Comparison of ENCODE assay signal across 21 cellular contexts in the genomic region with DNA sequence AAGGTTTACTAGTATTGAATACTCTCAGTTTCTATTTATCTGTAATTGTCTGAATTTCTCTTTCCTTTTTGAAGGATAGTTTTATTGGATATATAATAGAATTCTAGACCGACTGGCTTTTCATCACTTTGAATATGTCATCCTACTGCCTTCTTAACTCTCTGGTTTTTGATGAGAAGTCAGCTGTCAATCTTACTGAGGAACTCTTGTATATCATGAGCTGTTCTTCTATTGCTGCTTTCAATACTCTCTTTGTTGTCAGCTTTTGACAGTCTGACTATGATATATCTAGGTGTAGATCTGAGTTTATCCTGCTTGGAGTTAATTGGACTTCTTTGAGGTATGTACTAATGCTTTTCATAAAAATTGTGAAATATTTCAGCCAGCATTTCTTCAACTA.
DNase-seq lines count a peak whose midpoint lies in the region; ATAC-seq, FAIRE-seq and TF ChIP-seq lines count a peak whose summit lies in the region.
"Had no signal": no experiment of that assay in that cellular context is flagged by ENCODE, and none has a peak within 500 bp of the region (broad histone marks: within the 10 kb centered on the region; RNA-seq: fewer than 3 reads in every experiment).

No MANE protein-coding gene starts in this region.

- no peak overlapping the region for H3K4me3 ChIP-seq in HepG2 (replicated peaks in 1 of 3; ENCODE audit: insufficient read depth in 1 of 3, low read depth in 2 of 3, low read length in 3 of 3)
- H3K4me3 ChIP-seq in right lobe of liver = no peak overlapping the region
- H3K4me3 ChIP-seq in GM12878 = no peak overlapping the region
- H3K4me3 ChIP-seq: A549; BLaER1 treated with 17β-estradiol and CSF1 and Interleukin-3, amounts not matched to agents 10 nM and 100 nM had no signal

- TF ChIP-seq POLR2A in HepG2 (IDR thresholded peaks at IDR 0.05; ENCODE audit: insufficient read depth in 1 of 2, low read depth in 2 of 2, low read length in 2 of 2) (no peak), right lobe of liver (IDR thresholded peaks at IDR 0.05) (no peak), GM12878 (IDR thresholded peaks at IDR 0.05; ENCODE audit: low read depth, low read length) (no peak)

- RAD21 ChIA-PET in GM12878 (lab: Charles Lee; ENCODE audit: unreplicated experiment) = no interaction called here

- TF ChIP-seq CTCF in HepG2 (CRISPR knock-in tag; IDR thresholded peaks at IDR 0.05) (no peak), right lobe of liver (IDR thresholded peaks at IDR 0.05) (no peak), GM12878 (IDR thresholded peaks at IDR 0.05 in 2 of 3, conservative IDR thresholded peaks at IDR 0.05 in 1 of 3; ENCODE audit: control insufficient read depth in 2 of 3, extremely low read depth in 1 of 3, insufficient read depth in 1 of 3, low read depth in 3 of 3, low read length in 3 of 3) (no peak)

- H3K9ac ChIP-seq in HepG2 (ENCODE audit: insufficient read depth, low read depth, low read length) (no peak overlapping the region), GM12878 (ENCODE audit: control insufficient read depth, insufficient read depth, low read length) (no peak overlapping the region)
- H3K9ac ChIP-seq: BLaER1 treated with 17β-estradiol and CSF1 and Interleukin-3, amounts not matched to agents 10 nM and 100 nM had no signal

- BruUV-seq in HepG2 (replicated peaks; lab: Mats Ljungman, UMichigan) (no TSS peak), GM12878 (replicated peaks; lab: Mats Ljungman, UMichigan) (no TSS peak)

- in situ Hi-C loops in HepG2 (cut with HindIII; ENCODE audit: extremely low pct_ligation_motif_present, low pct_unique_long_range_greater_than_20kb) (no loop called here), GM12878 (cut with MboI) (loop anchor here (25.0 kb wide), 1 partner anchor 931 kb away; no protein-coding TSS in a partner anchor)

- H3K4me3 Mint-ChIP-seq in central memory CD8-positive, alpha-beta T cell = no peak overlapping the region
- H3K4me3 Mint-ChIP-seq: B cell; CD4-positive, alpha-beta T cell; CD8-positive, alpha-beta T cell had no signal

- intact Hi-C loops in HepG2 (cut with micrococcal nuclease; ENCODE audit: unreplicated experiment) = no loop called here
- intact Hi-C loops in right lobe of liver (cut with DNase I) = no loop called here
- intact Hi-C loops in GM12878 (cut with micrococcal nuclease; ENCODE audit: unreplicated experiment) = no loop called here

- no peak for DNase-seq in HepG2 (ENCODE audit: low spot score)
- no peak for DNase-seq in right lobe of liver
- DNase-seq in GM12878 (ENCODE audit: low read depth, low spot score) = no peak
- DNase-seq in central memory CD8-positive, alpha-beta T cell (ENCODE audit: low spot score in 2 of 2) = no peak
- no peak for DNase-seq in frontal cortex (ENCODE audit: low spot score in 2 of 2)
- DNase-seq: AML-193; Caco-2; Calu3; CD4-positive, alpha-beta T cell; CD8-positive, alpha-beta T cell; DMS79 treated with DMSO at 0.1 percent for 48 hours; GDM1 had no signal

- no peak overlapping the region for H3K4me2 ChIP-seq in HepG2 (ENCODE audit: low read depth, low read length)
- no peak overlapping the region for H3K4me2 ChIP-seq in GM12878 (ENCODE audit: control insufficient read depth, insufficient read depth)
- H3K4me2 ChIP-seq: A549; BLaER1 treated with 17β-estradiol and CSF1 and Interleukin-3, amounts not matched to agents 10 nM and 100 nM had no signal

- H3K79me2 ChIP-seq in HepG2 (ENCODE audit: insufficient read depth, low read length) = no peaks in the 10 kb centered on the region
- no peaks in the 10 kb centered on the region for H3K79me2 ChIP-seq in GM12878 (ENCODE audit: control insufficient read depth, insufficient read depth, low read length)

- TF ChIP-seq RAD21 in HepG2 (CRISPR knock-in tag; IDR thresholded peaks at IDR 0.05) (no peak), GM12878 (IDR thresholded peaks at IDR 0.05; ENCODE audit: insufficient read depth, low read depth, low read length) (no peak)

- no peaks in the 10 kb centered on the region for H4K20me1 ChIP-seq in HepG2 (ENCODE audit: insufficient read depth, low read length)
- H4K20me1 ChIP-seq in GM12878 (ENCODE audit: control insufficient read depth, insufficient read depth) = no peaks in the 10 kb centered on the region
- H4K20me1 ChIP-seq: BLaER1 treated with 17β-estradiol and CSF1 and Interleukin-3, amounts not matched to agents 10 nM and 100 nM had no signal

- SMC1A ChIA-PET in GM12878 (lab: Charles Lee; ENCODE audit: uncharacterized antibody, unreplicated experiment) = interaction anchor here (1.0 to 2.3 kb wide), 4 partner anchors 11 to 39 kb away, joined by 4 to 9 read pairs (median 7); no protein-coding TSS in a partner anchor

- no peak for TF ChIP-seq EP300 in HepG2 (IDR thresholded peaks at IDR 0.05; ENCODE audit: low read depth in 2 of 2, low read length in 2 of 2)
- no peak for TF ChIP-seq EP300 in HepG2 (CRISPR knock-in tag; IDR thresholded peaks at IDR 0.05; ENCODE audit: borderline replicate concordance)
- TF ChIP-seq EP300 in GM12878 (IDR thresholded peaks at IDR 0.05; ENCODE audit: borderline replicate concordance in 1 of 2, control insufficient read depth in 1 of 2, low read depth in 2 of 2, low read length in 2 of 2) = no peak

- H3K27me3 Mint-ChIP-seq in central memory CD8-positive, alpha-beta T cell = no peaks in the 10 kb centered on the region
- H3K27me3 Mint-ChIP-seq: B cell; CD4-positive, alpha-beta T cell had no signal

- peaks cover 8% of the 10 kb centered on the region for H3K36me3 Mint-ChIP-seq in central memory CD8-positive, alpha-beta T cell (ENCODE audit: insufficient read depth)

- no peaks in the 10 kb centered on the region for H3K9me3 Mint-ChIP-seq in central memory CD8-positive, alpha-beta T cell

- H3K27me3 ChIP-seq in HepG2 (ENCODE audit: control insufficient read depth in 1 of 2, insufficient read depth in 2 of 2, low read length in 2 of 2) (no peaks in the 10 kb centered on the region), right lobe of liver (no peaks in the 10 kb centered on the region), GM12878 (replicated peaks in 1 of 2; ENCODE audit: control insufficient read depth in 2 of 2, insufficient read depth in 2 of 2, low read length in 1 of 2) (no peaks in the 10 kb centered on the region)
- H3K27me3 ChIP-seq: BLaER1 treated with 17β-estradiol and CSF1 and Interleukin-3, amounts not matched to agents 10 nM and 100 nM had no signal

- H2AFZ ChIP-seq in HepG2 (ENCODE audit: low read length) = no peak overlapping the region
- no peak overlapping the region for H2AFZ ChIP-seq in GM12878 (ENCODE audit: control insufficient read depth, low read depth, low read length)

- no peaks in the 10 kb centered on the region for H3K4me1 Mint-ChIP-seq in central memory CD8-positive, alpha-beta T cell
- H3K4me1 Mint-ChIP-seq: B cell had no signal

- ATAC-seq in HepG2 (no peak), right lobe of liver (no peak), GM12878 (no peak), HG03039 (IDR thresholded peaks at IDR 0.05; ENCODE audit: unreplicated experiment) (no peak), GM18870 (IDR thresholded peaks at IDR 0.05; ENCODE audit: unreplicated experiment) (no peak)
- no peak for ATAC-seq in central memory CD8-positive, alpha-beta T cell (replicated peaks; ENCODE audit: extremely low read depth, poor library complexity, severe bottlenecking)
- ATAC-seq: A549; CD8-positive, alpha-beta T cell had no signal

- 88% methylated on average over 1 of the region's 1 CpG for WGBS in HepG2 (ENCODE audit: low lambda C conversion rate)
- WGBS in right lobe of liver (ENCODE audit: insufficient coverage, low coverage, low lambda C conversion rate, missing lambda C conversion rate) = 35% methylated on average over 1 of the region's 1 CpG
- 62% methylated on average over 1 of the region's 1 CpG for WGBS in GM12878 (ENCODE audit: insufficient coverage, insufficient replicate concordance, low lambda C conversion rate, missing lambda C conversion rate)

- POLR2A ChIA-PET in HepG2 (lab: Yijun Ruan, JAX) = no interaction called here
- POLR2A ChIA-PET in GM12878 (lab: Charles Lee) = no interaction called here

- H3K36me3 ChIP-seq in HepG2 (replicated peaks in 1 of 2; ENCODE audit: control insufficient read depth in 1 of 2, insufficient read depth in 2 of 2, low read length in 2 of 2) (no peaks in the 10 kb centered on the region), right lobe of liver (no peaks in the 10 kb centered on the region), GM12878 (ENCODE audit: control insufficient read depth in 2 of 2, insufficient read depth in 2 of 2, low read length in 1 of 2) (no peaks in the 10 kb centered on the region)

- FAIRE-seq in HepG2 (lab: Jason Lieb, UNC) (no peak), GM12878 (lab: Jason Lieb, UNC) (peak; percentile 31), frontal cortex (lab: Jason Lieb, UNC) (no peak)
- FAIRE-seq: A549, D721Med, GM12891 had no signal

- H3K9me3 ChIP-seq in HepG2 (ENCODE audit: low read length) (no peaks in the 10 kb centered on the region), right lobe of liver (no peaks in the 10 kb centered on the region), GM12878 (replicated peaks; ENCODE audit: control insufficient read depth, insufficient read depth, low read length) (no peaks in the 10 kb centered on the region; the same call in 2 of the 3 replicates)
- H3K9me3 ChIP-seq: Caco-2 had no signal

- H3K4me1 ChIP-seq in HepG2 (ENCODE audit: insufficient read depth, low read length) (no peaks in the 10 kb centered on the region), right lobe of liver (no peaks in the 10 kb centered on the region), GM12878 (ENCODE audit: control insufficient read depth, insufficient read depth, low read length) (no peaks in the 10 kb centered on the region)
- H3K4me1 ChIP-seq: BLaER1 treated with 17β-estradiol and CSF1 and Interleukin-3, amounts not matched to agents 10 nM and 100 nM; Caco-2 had no signal

- CTCF ChIA-PET in HepG2 (lab: Yijun Ruan, JAX; ENCODE audit: low intra/inter-chr PET ratio, low total read pairs) = no interaction called here
- CTCF ChIA-PET in GM12878 (lab: Yijun Ruan, JAX) = interaction anchor here (1.7 to 1.9 kb wide), 2 partner anchors 11 to 23 kb away, joined by 4 to 5 read pairs; no protein-coding TSS in a partner anchor

- H3K27ac ChIP-seq in HepG2 (ENCODE audit: extremely low read length, insufficient read depth, low read length) (no peak overlapping the region), right lobe of liver (no peak overlapping the region), GM12878 (ENCODE audit: control insufficient read depth, insufficient read depth) (no peak overlapping the region)
- H3K27ac ChIP-seq: 22Rv1; A549; BLaER1 treated with 17β-estradiol and CSF1 and Interleukin-3, amounts not matched to agents 10 nM and 100 nM; C4-2B had no signal

- H3K27ac Mint-ChIP-seq in central memory CD8-positive, alpha-beta T cell (ENCODE audit: low read depth) = peak overlapping the region; percentile 16
- H3K27ac Mint-ChIP-seq: B cell; CD4-positive, alpha-beta T cell; CD8-positive, alpha-beta T cell had no signal

TF ChIP-seq in HepG2, 621 proteins besides CTCF, POLR2A, EP300 and RAD21:
- TF ChIP-seq ZNF224 (CRISPR knock-in tag; IDR thresholded peaks at IDR 0.05) = no peak
- peak; percentile 81; the same call in 1 of the 2 replicates for TF ChIP-seq ZNF317 (CRISPR knock-in tag; IDR thresholded peaks at IDR 0.05)
